In the genomic region with DNA sequence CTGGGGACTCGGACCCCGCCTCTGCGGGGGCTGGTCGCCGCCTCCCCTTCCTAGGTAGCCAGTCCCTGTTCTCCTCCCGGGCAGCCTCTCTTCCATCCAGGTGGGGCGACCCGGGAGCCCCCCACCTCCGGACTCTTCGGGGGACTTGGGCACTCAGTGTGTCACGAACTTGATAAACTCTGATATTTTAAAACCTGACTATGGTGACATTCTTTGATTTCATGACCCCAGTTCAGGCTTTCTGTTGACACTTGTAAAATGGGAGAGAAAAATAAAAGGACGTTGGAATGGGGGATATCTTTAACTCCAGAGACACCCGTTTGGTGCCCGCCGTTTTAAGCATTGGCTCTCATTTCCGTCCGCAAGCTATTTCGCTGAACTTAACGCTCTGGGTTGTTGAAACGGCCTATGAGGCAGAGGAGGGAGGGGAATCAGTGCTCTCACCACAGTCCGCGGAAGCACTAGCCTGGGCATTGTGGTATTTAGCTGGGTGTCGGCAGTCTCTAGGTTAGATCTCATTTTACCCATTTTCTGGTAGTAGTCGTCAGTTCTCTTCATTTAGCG, we compare ENCODE assay signal across 8 cellular contexts. TPM values are rescaled to one million over a fixed set of nuclear protein-coding genes. Genes with fewer than 3 reads are reported as not detected.
DNase-seq lines count a peak whose midpoint lies in the region; ATAC-seq and TF ChIP-seq lines count a peak whose summit lies in the region.

No MANE protein-coding gene starts in this region.

- H3K4me3 ChIP-seq in mucosa of descending colon: peak overlapping the region; percentile 88

- peak overlapping the region; percentile 93 for H3K27ac Mint-ChIP-seq in endothelial cell (ENCODE audit: unreplicated experiment)
- peak overlapping the region; percentile 95 for H3K27ac Mint-ChIP-seq in stimulated activated naive B cell treated with anti-CD40 and anti-IgM and Interleukin-4, amounts not matched to agents 10 μg/mL and 1 μg/mL and 100 μg/mL, for 72 hours

- peak overlapping the region; percentile 97 for H3K4me3 Mint-ChIP-seq in endothelial cell (ENCODE audit: unreplicated experiment)
- peak overlapping the region; percentile 93 to 98 for H3K4me3 Mint-ChIP-seq in stimulated activated naive B cell treated with anti-CD40 and anti-IgM and Interleukin-4, amounts not matched to agents 10 μg/mL and 1 μg/mL and 100 μg/mL, for 72 hours

- DNase-seq in GM13977 (ENCODE audit: low spot score): peak; percentile 65
- peak; percentile 40 for DNase-seq in NCI-H510A (lab: John Stamatoyannopoulos, UW)
- DNase-seq in activated CD8-positive, alpha-beta memory T cell treated with anti-CD3 and anti-CD28 coated beads for 24 hours: peak; percentile 70
- DNase-seq in endothelial cell (ENCODE audit: low spot score): peak; percentile 42
- DNase-seq in mucosa of descending colon: peak; percentile 72 to 76 (median 75)
- peak; percentile 37 for DNase-seq in stimulated activated naive B cell treated with anti-CD40 and anti-IgM and Interleukin-4, amounts not matched to agents 10 μg/mL and 1 μg/mL and 100 μg/mL, for 72 hours

- in situ Hi-C loops in GM13977 (cut with MboI; ENCODE audit: low pct_unique_long_range_greater_than_20kb, low sequenced_read_pairs, unreplicated experiment): no loop called here

- TF ChIP-seq CTCF in 22Rv1 (IDR thresholded peaks at IDR 0.05): no peak
- no peak for TF ChIP-seq CTCF in GM13977 (IDR thresholded peaks at IDR 0.05; ENCODE audit: extremely low read depth, insufficient read depth, missing control alignments)
- TF ChIP-seq CTCF in endothelial cell (IDR thresholded peaks at IDR 0.05; ENCODE audit: unreplicated experiment): no peak
- no peak for TF ChIP-seq CTCF in mucosa of descending colon (IDR thresholded peaks at IDR 0.05)

- intact Hi-C loops in mucosa of descending colon (cut with DNase I, micrococcal nuclease): no loop called here

- ATAC-seq in HG02973 (IDR thresholded peaks at IDR 0.05; ENCODE audit: unreplicated experiment) (peak; percentile 16), mucosa of descending colon (peak; percentile 42)
- ATAC-seq in stimulated activated naive B cell treated with anti-CD40 and anti-IgM and Interleukin-4, amounts not matched to agents 10 μg/mL and 1 μg/mL and 100 μg/mL, for 72 hours (replicated peaks): peak; percentile 28 to 35

- peak overlapping the region; percentile 93 for H3K27ac ChIP-seq in 22Rv1

- no peaks in the 10 kb centered on the region for H3K36me3 Mint-ChIP-seq in endothelial cell (ENCODE audit: low read depth, unreplicated experiment)
- H3K36me3 Mint-ChIP-seq in stimulated activated naive B cell treated with anti-CD40 and anti-IgM and Interleukin-4, amounts not matched to agents 10 μg/mL and 1 μg/mL and 100 μg/mL, for 72 hours: peaks cover 0 to 3% of the 10 kb centered on the region in 2 donors

- peaks cover 6% of the 10 kb centered on the region for H3K27me3 Mint-ChIP-seq in endothelial cell (ENCODE audit: unreplicated experiment)
- no peaks in the 10 kb centered on the region for H3K27me3 Mint-ChIP-seq in stimulated activated naive B cell treated with anti-CD40 and anti-IgM and Interleukin-4, amounts not matched to agents 10 μg/mL and 1 μg/mL and 100 μg/mL, for 72 hours

- H3K36me3 ChIP-seq in mucosa of descending colon (ENCODE audit: low read depth): no peaks in the 10 kb centered on the region

- no peaks in the 10 kb centered on the region for H3K9me3 Mint-ChIP-seq in endothelial cell (ENCODE audit: unreplicated experiment)
- H3K9me3 Mint-ChIP-seq in stimulated activated naive B cell treated with anti-CD40 and anti-IgM and Interleukin-4, amounts not matched to agents 10 μg/mL and 1 μg/mL and 100 μg/mL, for 72 hours: no peaks in the 10 kb centered on the region

- H3K9me3 ChIP-seq in mucosa of descending colon: no peaks in the 10 kb centered on the region

- H3K4me1 Mint-ChIP-seq in endothelial cell (ENCODE audit: unreplicated experiment): no peaks in the 10 kb centered on the region
- H3K4me1 Mint-ChIP-seq in stimulated activated naive B cell treated with anti-CD40 and anti-IgM and Interleukin-4, amounts not matched to agents 10 μg/mL and 1 μg/mL and 100 μg/mL, for 72 hours: peaks cover 6 to 11% of the 10 kb centered on the region in 2 donors

- peaks cover 13% of the 10 kb centered on the region for H3K4me1 ChIP-seq in mucosa of descending colon (ENCODE audit: low read depth)

RNA-seq across cellular contexts. Expression of a gene that starts 0.7 kb away (rescaled TPM):
- total RNA-seq in endothelial cell (ENCODE audit: unreplicated experiment) (56.2 TPM), mucosa of descending colon (10 to 100 TPM; 51.7 to 64.0 (median 61.7) TPM)

RNA-seq across cellular contexts. Expression of a gene that starts 36.7 kb away (rescaled TPM):
- 4.7 TPM for total RNA-seq in endothelial cell (ENCODE audit: unreplicated experiment)
- 10 to 100 TPM; 15.6 to 54.6 (median 43.9) TPM for total RNA-seq in mucosa of descending colon

RNA-seq across cellular contexts. Expression of a gene that starts 55.4 kb away (rescaled TPM):
- total RNA-seq in endothelial cell (ENCODE audit: unreplicated experiment): 31.7 TPM
- total RNA-seq in mucosa of descending colon: 10 to 100 TPM; 23.7 to 33.5 (median 27.5) TPM

Comparison
In these comparisons a context has a peak if more than half of its experiments do, and no peak if none do; other contexts are left out.
1. Peak in every context shown above with its lines: DNase-seq, ATAC-seq, H3K4me3 ChIP-seq and H3K27ac ChIP-seq.